In genomic region chr11:57641426-57641825, GRCh38 we compare ENCODE assay signal across 6 cellular contexts.
A peak's percentile ranks its signal among the peaks of the same experiment; 100 is the strongest.
DNase-seq lines count a peak whose midpoint lies in the region; ATAC-seq and TF ChIP-seq lines count a peak whose summit lies in the region.

No MANE protein-coding gene starts in this region.

- DNase-seq in AG10803 (ENCODE audit: low read depth) = peak; percentile 73
- peak; percentile 49 for DNase-seq in HEK293T (ENCODE audit: extremely low spot score)
- DNase-seq in RWPE2 (ENCODE audit: low spot score) = no peak
- DNase-seq in iris pigment epithelial cell (ENCODE audit: low read depth) = peak; percentile 76
- no peak for DNase-seq in stimulated activated CD4-positive, alpha-beta T cell treated with anti-CD3 and anti-CD28 coated beads, Interleukin-1b, Interleukin-23, amount 100 ng/mL, for 48 hours

- TF ChIP-seq CTCF in AG10803 (conservative IDR thresholded peaks at IDR 0.05; ENCODE audit: low read length) = peak; percentile 80
- TF ChIP-seq CTCF in RWPE2 (IDR thresholded peaks at IDR 0.05; ENCODE audit: poor library complexity, severe bottlenecking) = peak; percentile 76

- no peak for ATAC-seq in RWPE2 (ENCODE audit: low read depth)
- no peak for ATAC-seq in HG03039 (IDR thresholded peaks at IDR 0.05; ENCODE audit: unreplicated experiment)

- H3K4me3 ChIP-seq in AG10803 (ENCODE audit: low read length) = no peak overlapping the region
- H3K4me3 ChIP-seq in RWPE2 (ENCODE audit: severe bottlenecking) = no peak overlapping the region

- H3K27me3 ChIP-seq in RWPE2 (ENCODE audit: insufficient read depth, poor library complexity, severe bottlenecking) = no peaks in the 10 kb centered on the region

- peak overlapping the region; percentile 83 for H3K27ac ChIP-seq in RWPE2 (ENCODE audit: poor library complexity, severe bottlenecking)

- H3K4me1 ChIP-seq in RWPE2 (ENCODE audit: insufficient read depth, poor library complexity, severe bottlenecking) = peaks cover 16% of the 10 kb centered on the region

- no peaks in the 10 kb centered on the region for H3K9me3 ChIP-seq in RWPE2 (ENCODE audit: severe bottlenecking)

- CTCF ChIA-PET in HEK293T (lab: Yijun Ruan, JAX) = interaction anchor here (0.6 to 3.9 kb wide), 24 partner anchors 8 to 596 kb away, joined by 3 to 59 read pairs (median 4); partner anchors contain the start of genes SLC43A1, UBE2L6 and YPEL4

- no peaks in the 10 kb centered on the region; the same call in 1 of the 2 replicates for H3K36me3 ChIP-seq in RWPE2 (ENCODE audit: low read depth)

- POLR2A ChIA-PET in HEK293T (lab: Yijun Ruan, JAX) = interaction anchor here (1.0 to 3.1 kb wide), 2 partner anchors 74 to 148 kb away, joined by 4 to 22 read pairs; partner anchors contain the start of gene UBE2L6

TF ChIP-seq in HEK293T, 16 proteins besides CTCF, POLR2A, EP300 and RAD21:
- TF ChIP-seq TARDBP (IDR thresholded peaks at IDR 0.05) = no peak

Comparison
In these comparisons a context has a peak if more than half of its experiments do, and no peak if none do; other contexts are left out.
1. DNase-seq: peak in AG10803 (single experiment), HEK293T (single experiment) and iris pigment epithelial cell (single experiment); none in RWPE2 (single experiment) and stimulated activated CD4-positive, alpha-beta T cell treated with anti-CD3 and anti-CD28 coated beads, Interleukin-1b, Interleukin-23, amount 100 ng/mL, for 48 hours (single experiment).